Comparison of ENCODE assay signal across 8 cellular contexts in genomic region chr7:73519867-73520672, GRCh38. TPM values are rescaled to one million over a fixed set of nuclear protein-coding genes. Genes with fewer than 3 reads are reported as not detected.
DNase-seq lines count a peak whose midpoint lies in the region; ATAC-seq and TF ChIP-seq lines count a peak whose summit lies in the region.

No MANE protein-coding gene starts in this region.

- no peaks in the 10 kb centered on the region for H3K27me3 Mint-ChIP-seq in activated naive CD4-positive, alpha-beta T cell treated with anti-CD3 and anti-CD28 coated beads, Interleukin-2, amount 50 U/mL, for 24 hours

- intact Hi-C loops in prostate gland (cut with DNase I) = loop anchor here (5.0 kb wide), 1 partner anchor 57 kb away; the partner anchor contains the start of gene TBL2

- TF ChIP-seq CTCF in AG04449 (IDR thresholded peaks at IDR 0.05; ENCODE audit: insufficient read depth, low read length, missing control alignments) (no peak), prostate gland (IDR thresholded peaks at IDR 0.05) (no peak)

- H3K27ac Mint-ChIP-seq in activated naive CD4-positive, alpha-beta T cell treated with anti-CD3 and anti-CD28 coated beads, Interleukin-2, amount 50 U/mL, for 24 hours = peak overlapping the region; percentile 97

- ATAC-seq in HG02623 (IDR thresholded peaks at IDR 0.05; ENCODE audit: unreplicated experiment) (no peak), GM19351 (IDR thresholded peaks at IDR 0.05; ENCODE audit: unreplicated experiment) (no peak)

- peaks cover 56% of the 10 kb centered on the region for H3K4me1 Mint-ChIP-seq in activated naive CD4-positive, alpha-beta T cell treated with anti-CD3 and anti-CD28 coated beads, Interleukin-2, amount 50 U/mL, for 24 hours

- no peak overlapping the region for H3K27ac ChIP-seq in HUES64 (ENCODE audit: low read depth, low read length)
- peak overlapping the region in 1 of 2 donors; percentile 93 for H3K27ac ChIP-seq in prostate gland

- H3K4me3 Mint-ChIP-seq in activated naive CD4-positive, alpha-beta T cell treated with anti-CD3 and anti-CD28 coated beads, Interleukin-2, amount 50 U/mL, for 24 hours = peak overlapping the region; percentile 96

- CTCF ChIA-PET in AG04449 (lab: Yijun Ruan, JAX) = interaction anchor here (0.6 to 1.8 kb wide), 5 partner anchors 8 to 216 kb away, joined by 3 to 5 read pairs (median 3); no protein-coding TSS in a partner anchor

- H3K9me3 ChIP-seq in HUES64 (ENCODE audit: insufficient read depth, low read depth, low read length) = no peaks in the 10 kb centered on the region
- H3K9me3 ChIP-seq in prostate gland = no peaks in the 10 kb centered on the region

- WGBS in HUES64 = 77% methylated on average over 17 of the region's 18 CpGs
- 69% methylated on average over 18 of the region's 18 CpGs for WGBS in prostate gland

- peaks cover 18% of the 10 kb centered on the region for H3K36me3 Mint-ChIP-seq in activated naive CD4-positive, alpha-beta T cell treated with anti-CD3 and anti-CD28 coated beads, Interleukin-2, amount 50 U/mL, for 24 hours

- H3K9ac ChIP-seq in HUES64 (ENCODE audit: low read depth, low read length) = peak overlapping the region; percentile 88

- TF ChIP-seq POLR2A in prostate gland (IDR thresholded peaks at IDR 0.05) = no peak

- POLR2A ChIA-PET in AG04449 (lab: Yijun Ruan, JAX) = no interaction called here

- DNase-seq in AG04449 (ENCODE audit: low read depth, low spot score) = no peak
- peak; percentile 27 for DNase-seq in iris pigment epithelial cell (ENCODE audit: low read depth)
- peak; percentile 6 for DNase-seq in stimulated activated naive CD4-positive, alpha-beta T cell treated with Interleukin-2 at 50 U/mL for 16 hours (lab: John Stamatoyannopoulos, UW)
- no peak for DNase-seq in prostate gland (ENCODE audit: low spot score)

- H3K9me3 Mint-ChIP-seq in activated naive CD4-positive, alpha-beta T cell treated with anti-CD3 and anti-CD28 coated beads, Interleukin-2, amount 50 U/mL, for 24 hours = no peaks in the 10 kb centered on the region

- H3K27me3 ChIP-seq in HUES64 (ENCODE audit: insufficient read depth, low read length) (no peaks in the 10 kb centered on the region), prostate gland (replicated peaks; ENCODE audit: insufficient read depth) (no peaks in the 10 kb centered on the region)

- H3K36me3 ChIP-seq in HUES64 (ENCODE audit: insufficient read depth, low read length) (peaks cover 49% of the 10 kb centered on the region), prostate gland (no peaks in the 10 kb centered on the region)

- H3K4me1 ChIP-seq in HUES64 (ENCODE audit: insufficient read depth, low read length) (peaks cover 12% of the 10 kb centered on the region; the same call in 1 of the 2 replicates), prostate gland (replicated peaks) (peaks cover 9% of the 10 kb centered on the region)

- H3K4me3 ChIP-seq in AG04449 (ENCODE audit: low read depth, low read length) = peak overlapping the region; percentile 76
- H3K4me3 ChIP-seq in HUES64 (ENCODE audit: low read length) = peak overlapping the region; percentile 70
- peak overlapping the region in 1 of 2 donors; percentile 94 for H3K4me3 ChIP-seq in prostate gland

RNA-seq across cellular contexts. Expression of gene BAZ1B, which starts 2.0 kb away (rescaled TPM):
- polyA plus RNA-seq in HUES64 (2013, experiment 1 of 2) = 55.4 TPM
- polyA plus RNA-seq in HUES64 (2013, experiment 2 of 2) = 51.0 TPM
- total RNA-seq in prostate gland = 10 to 100 TPM; 43.4 to 56.4 TPM

RNA-seq across cellular contexts. Expression of gene BCL7B, which starts 37.4 kb away (rescaled TPM):
- 29.9 TPM for polyA plus RNA-seq in HUES64 (2013, experiment 1 of 2)
- 31.2 TPM for polyA plus RNA-seq in HUES64 (2013, experiment 2 of 2)
- 100 to 1,000 TPM in 1 of 2 donors, 10 to 100 TPM in 1; 78.7 to 105 TPM for total RNA-seq in prostate gland

RNA-seq across cellular contexts. Expression of gene TBL2, which starts 58.3 kb away (rescaled TPM):
- polyA plus RNA-seq in HUES64 (2013, experiment 1 of 2) = 20.1 TPM
- 21.9 TPM for polyA plus RNA-seq in HUES64 (2013, experiment 2 of 2)
- 100 to 1,000 TPM in 1 of 2 donors, 10 to 100 TPM in 1; 73.5 to 112 TPM for total RNA-seq in prostate gland

Comparison
In these comparisons a context has a peak if more than half of its experiments do, and no peak if none do; other contexts are left out.
1. DNase-seq: peak in iris pigment epithelial cell (single experiment) and stimulated activated naive CD4-positive, alpha-beta T cell treated with Interleukin-2 at 50 U/mL for 16 hours (single experiment); none in AG04449 (single experiment) and prostate gland (single experiment).